8 cellular contexts compared by ENCODE assay signal in the genomic region with DNA sequence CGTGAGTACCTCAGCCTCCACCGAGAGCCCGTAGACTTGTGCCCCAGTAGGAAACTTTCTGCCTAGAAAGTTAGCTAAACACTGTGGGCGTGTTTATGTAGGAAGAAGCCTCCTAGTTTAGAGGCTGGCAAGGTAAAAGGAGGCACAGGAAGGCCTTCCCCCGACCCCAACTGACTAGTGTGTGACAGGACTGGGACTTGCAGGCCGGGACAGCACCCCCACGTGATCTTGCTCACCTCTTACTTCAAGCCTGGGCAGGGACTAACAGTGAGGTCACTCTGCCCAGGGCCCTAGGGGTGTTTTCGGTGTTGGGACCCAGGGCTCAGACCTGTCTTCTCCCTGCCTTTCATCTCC.
DNase-seq lines count a peak whose midpoint lies in the region; ATAC-seq, FAIRE-seq and TF ChIP-seq lines count a peak whose summit lies in the region.

No MANE protein-coding gene starts in this region.

- ATAC-seq in GM18517 (IDR thresholded peaks at IDR 0.05; ENCODE audit: unreplicated experiment) = peak; percentile 4
- peak; percentile 2 for ATAC-seq in HG02610 (IDR thresholded peaks at IDR 0.05; ENCODE audit: unreplicated experiment)
- ATAC-seq in SK-N-SH treated with all-trans-retinoic acid at 6 μM for 48 hours = peak; percentile 2

- no peak for DNase-seq in fibroblast of mammary gland (ENCODE audit: low read depth)
- no peak for DNase-seq in retinal pigment epithelial cell (ENCODE audit: low read depth)
- DNase-seq in GM19239 (ENCODE audit: insufficient read length, low spot score) = no peak
- DNase-seq in NOMO-1 treated with DMSO at 0.1 percent for 48 hours (lab: John Stamatoyannopoulos, UW; ENCODE audit: unreplicated experiment) = no peak
- DNase-seq in SHP77 (lab: John Stamatoyannopoulos, UW) = no peak

- no peak for TF ChIP-seq CTCF in fibroblast of mammary gland (conservative IDR thresholded peaks at IDR 0.05; ENCODE audit: control insufficient read depth, insufficient read depth, low read depth, low read length)
- TF ChIP-seq CTCF in retinal pigment epithelial cell (conservative IDR thresholded peaks at IDR 0.05; ENCODE audit: low read depth, low read length) = no peak

- FAIRE-seq in GM19239 (lab: Jason Lieb, UNC) = no peak

- peak overlapping the region; percentile 98 for H3K4me3 ChIP-seq in fibroblast of mammary gland (ENCODE audit: control insufficient read depth, low read depth, low read length)
- peak overlapping the region; percentile 97 for H3K4me3 ChIP-seq in retinal pigment epithelial cell (ENCODE audit: low read length)

TF ChIP-seq in SK-N-SH treated with all-trans-retinoic acid at 6 μM for 48 hours, 23 proteins besides CTCF, POLR2A, EP300 and RAD21:
- no peak for TF ChIP-seq RARB (CRISPR knock-in tag; IDR thresholded peaks at IDR 0.05)
- TF ChIP-seq, protein P1, sequence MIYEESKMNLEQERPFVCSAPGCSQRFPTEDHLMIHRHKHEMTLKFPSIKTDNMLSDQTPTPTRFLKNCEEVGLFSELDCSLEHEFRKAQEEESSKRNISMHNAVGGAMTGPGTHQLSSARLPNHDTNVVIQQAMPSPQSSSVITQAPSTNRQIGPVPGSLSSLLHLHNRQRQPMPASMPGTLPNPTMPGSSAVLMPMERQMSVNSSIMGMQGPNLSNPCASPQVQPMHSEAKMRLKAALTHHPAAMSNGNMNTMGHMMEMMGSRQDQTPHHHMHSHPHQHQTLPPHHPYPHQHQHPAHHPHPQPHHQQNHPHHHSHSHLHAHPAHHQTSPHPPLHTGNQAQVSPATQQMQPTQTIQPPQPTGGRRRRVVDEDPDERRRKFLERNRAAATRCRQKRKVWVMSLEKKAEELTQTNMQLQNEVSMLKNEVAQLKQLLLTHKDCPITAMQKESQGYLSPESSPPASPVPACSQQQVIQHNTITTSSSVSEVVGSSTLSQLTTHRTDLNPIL (CRISPR knock-in tag; IDR thresholded peaks at IDR 0.05; ENCODE audit: low read depth) = no peak
- no peak for TF ChIP-seq ZFP30 (CRISPR knock-in tag; IDR thresholded peaks at IDR 0.05)
- TF ChIP-seq, protein P2, sequence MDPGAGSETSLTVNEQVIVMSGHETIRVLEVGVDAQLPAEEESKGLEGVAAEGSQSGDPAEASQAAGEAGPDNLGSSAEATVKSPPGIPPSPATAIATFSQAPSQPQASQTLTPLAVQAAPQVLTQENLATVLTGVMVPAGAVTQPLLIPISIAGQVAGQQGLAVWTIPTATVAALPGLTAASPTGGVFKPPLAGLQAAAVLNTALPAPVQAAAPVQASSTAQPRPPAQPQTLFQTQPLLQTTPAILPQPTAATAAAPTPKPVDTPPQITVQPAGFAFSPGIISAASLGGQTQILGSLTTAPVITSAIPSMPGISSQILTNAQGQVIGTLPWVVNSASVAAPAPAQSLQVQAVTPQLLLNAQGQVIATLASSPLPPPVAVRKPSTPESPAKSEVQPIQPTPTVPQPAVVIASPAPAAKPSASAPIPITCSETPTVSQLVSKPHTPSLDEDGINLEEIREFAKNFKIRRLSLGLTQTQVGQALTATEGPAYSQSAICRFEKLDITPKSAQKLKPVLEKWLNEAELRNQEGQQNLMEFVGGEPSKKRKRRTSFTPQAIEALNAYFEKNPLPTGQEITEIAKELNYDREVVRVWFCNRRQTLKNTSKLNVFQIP (CRISPR knock-in tag; IDR thresholded peaks at IDR 0.05; ENCODE audit: borderline replicate concordance, low read depth) = no peak
- no peak for TF ChIP-seq TOX (CRISPR knock-in tag; IDR thresholded peaks at IDR 0.05; ENCODE audit: borderline replicate concordance)
- no peak for TF ChIP-seq CSDC2 (CRISPR knock-in tag; IDR thresholded peaks at IDR 0.05)
- TF ChIP-seq ISL1 (CRISPR knock-in tag; IDR thresholded peaks at IDR 0.05) = no peak
- TF ChIP-seq ZFP3 (CRISPR knock-in tag; IDR thresholded peaks at IDR 0.05) = no peak
- TF ChIP-seq BACH2 (CRISPR knock-in tag; IDR thresholded peaks at IDR 0.05; ENCODE audit: borderline replicate concordance) = no peak
- no peak for TF ChIP-seq OSR1 (CRISPR knock-in tag; IDR thresholded peaks at IDR 0.05)
- TF ChIP-seq GLIS3 (CRISPR knock-in tag; IDR thresholded peaks at IDR 0.05) = no peak
- no peak for TF ChIP-seq ESRRG (CRISPR knock-in tag; IDR thresholded peaks at IDR 0.05)
- TF ChIP-seq, protein P3, sequence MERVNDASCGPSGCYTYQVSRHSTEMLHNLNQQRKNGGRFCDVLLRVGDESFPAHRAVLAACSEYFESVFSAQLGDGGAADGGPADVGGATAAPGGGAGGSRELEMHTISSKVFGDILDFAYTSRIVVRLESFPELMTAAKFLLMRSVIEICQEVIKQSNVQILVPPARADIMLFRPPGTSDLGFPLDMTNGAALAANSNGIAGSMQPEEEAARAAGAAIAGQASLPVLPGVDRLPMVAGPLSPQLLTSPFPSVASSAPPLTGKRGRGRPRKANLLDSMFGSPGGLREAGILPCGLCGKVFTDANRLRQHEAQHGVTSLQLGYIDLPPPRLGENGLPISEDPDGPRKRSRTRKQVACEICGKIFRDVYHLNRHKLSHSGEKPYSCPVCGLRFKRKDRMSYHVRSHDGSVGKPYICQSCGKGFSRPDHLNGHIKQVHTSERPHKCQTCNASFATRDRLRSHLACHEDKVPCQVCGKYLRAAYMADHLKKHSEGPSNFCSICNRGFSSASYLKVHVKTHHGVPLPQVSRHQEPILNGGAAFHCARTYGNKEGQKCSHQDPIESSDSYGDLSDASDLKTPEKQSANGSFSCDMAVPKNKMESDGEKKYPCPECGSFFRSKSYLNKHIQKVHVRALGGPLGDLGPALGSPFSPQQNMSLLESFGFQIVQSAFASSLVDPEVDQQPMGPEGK (CRISPR knock-in tag; IDR thresholded peaks at IDR 0.05; ENCODE audit: borderline replicate concordance) = no peak
- TF ChIP-seq, protein P4, sequence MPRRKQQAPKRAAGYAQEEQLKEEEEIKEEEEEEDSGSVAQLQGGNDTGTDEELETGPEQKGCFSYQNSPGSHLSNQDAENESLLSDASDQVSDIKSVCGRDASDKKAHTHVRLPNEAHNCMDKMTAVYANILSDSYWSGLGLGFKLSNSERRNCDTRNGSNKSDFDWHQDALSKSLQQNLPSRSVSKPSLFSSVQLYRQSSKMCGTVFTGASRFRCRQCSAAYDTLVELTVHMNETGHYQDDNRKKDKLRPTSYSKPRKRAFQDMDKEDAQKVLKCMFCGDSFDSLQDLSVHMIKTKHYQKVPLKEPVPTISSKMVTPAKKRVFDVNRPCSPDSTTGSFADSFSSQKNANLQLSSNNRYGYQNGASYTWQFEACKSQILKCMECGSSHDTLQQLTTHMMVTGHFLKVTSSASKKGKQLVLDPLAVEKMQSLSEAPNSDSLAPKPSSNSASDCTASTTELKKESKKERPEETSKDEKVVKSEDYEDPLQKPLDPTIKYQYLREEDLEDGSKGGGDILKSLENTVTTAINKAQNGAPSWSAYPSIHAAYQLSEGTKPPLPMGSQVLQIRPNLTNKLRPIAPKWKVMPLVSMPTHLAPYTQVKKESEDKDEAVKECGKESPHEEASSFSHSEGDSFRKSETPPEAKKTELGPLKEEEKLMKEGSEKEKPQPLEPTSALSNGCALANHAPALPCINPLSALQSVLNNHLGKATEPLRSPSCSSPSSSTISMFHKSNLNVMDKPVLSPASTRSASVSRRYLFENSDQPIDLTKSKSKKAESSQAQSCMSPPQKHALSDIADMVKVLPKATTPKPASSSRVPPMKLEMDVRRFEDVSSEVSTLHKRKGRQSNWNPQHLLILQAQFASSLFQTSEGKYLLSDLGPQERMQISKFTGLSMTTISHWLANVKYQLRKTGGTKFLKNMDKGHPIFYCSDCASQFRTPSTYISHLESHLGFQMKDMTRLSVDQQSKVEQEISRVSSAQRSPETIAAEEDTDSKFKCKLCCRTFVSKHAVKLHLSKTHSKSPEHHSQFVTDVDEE (CRISPR knock-in tag; IDR thresholded peaks at IDR 0.05) = no peak
- TF ChIP-seq SNAI2 (CRISPR knock-in tag; IDR thresholded peaks at IDR 0.05) = no peak
- TF ChIP-seq ZNF70 (CRISPR knock-in tag; IDR thresholded peaks at IDR 0.05) = no peak
- TF ChIP-seq TCF4 (CRISPR knock-in tag; IDR thresholded peaks at IDR 0.05; ENCODE audit: borderline replicate concordance) = no peak
